In genomic region chr14:37924622-37925021, GRCh38 we compare ENCODE assay signal across 13 cellular contexts.
A peak's percentile ranks its signal among the peaks of the same experiment; 100 is the strongest.
DNase-seq lines count a peak whose midpoint lies in the region; ATAC-seq and TF ChIP-seq lines count a peak whose summit lies in the region.
"Had no signal": no experiment of that assay in that cellular context is flagged by ENCODE, and none has a peak within 500 bp of the region (broad histone marks: within the 10 kb centered on the region; RNA-seq: fewer than 3 reads in every experiment).

No MANE protein-coding gene starts in this region.

- H3K79me2 ChIP-seq in GM23338 (replicated peaks; ENCODE audit: insufficient read depth), result no peaks in the 10 kb centered on the region
- no peaks in the 10 kb centered on the region for H3K79me2 ChIP-seq in Loucy (ENCODE audit: insufficient read depth, low read length)

- H3K27me3 Mint-ChIP-seq in GM23338 (ENCODE audit: insufficient read depth, low read depth, poor library complexity), result no peaks in the 10 kb centered on the region
- H3K27me3 Mint-ChIP-seq: CD8-positive, alpha-beta memory T cell had no signal

- no peaks in the 10 kb centered on the region; the same call in 2 of the 3 replicates for H3K4me1 Mint-ChIP-seq in GM23338
- H3K4me1 Mint-ChIP-seq: CD8-positive, alpha-beta memory T cell had no signal

- TF ChIP-seq EP300 in suprapubic skin (IDR thresholded peaks at IDR 0.05), result no peak

- H3K4me1 ChIP-seq in GM23338 (ENCODE audit: insufficient read depth), result no peaks in the 10 kb centered on the region
- no peaks in the 10 kb centered on the region for H3K4me1 ChIP-seq in Loucy (ENCODE audit: insufficient read depth, low read length, poor library complexity, severe bottlenecking)
- H3K4me1 ChIP-seq in suprapubic skin, result no peaks in the 10 kb centered on the region
- H3K4me1 ChIP-seq in left ventricle myocardium inferior, result no peaks in the 10 kb centered on the region
- H3K4me1 ChIP-seq: A549, Caco-2 had no signal

- H2AFZ ChIP-seq in GM23338, result no peak overlapping the region
- no peak overlapping the region for H2AFZ ChIP-seq in Loucy (ENCODE audit: low read length)
- H2AFZ ChIP-seq: GM23248 had no signal

- peaks cover 3% of the 10 kb centered on the region; the same call in 2 of the 3 replicates for H3K9me3 Mint-ChIP-seq in GM23338

- H3K4me2 ChIP-seq in GM23338 (no peak overlapping the region), Loucy (ENCODE audit: low read depth, low read length, poor library complexity, severe bottlenecking) (no peak overlapping the region)
- H3K4me2 ChIP-seq: A549 had no signal

- no peak overlapping the region for H3K4me3 Mint-ChIP-seq in GM23338
- H3K4me3 Mint-ChIP-seq: CD8-positive, alpha-beta memory T cell had no signal

- no peak for TF ChIP-seq POLR2A in suprapubic skin (IDR thresholded peaks at IDR 0.05)

- H3K27me3 ChIP-seq in GM23338 (ENCODE audit: insufficient read depth), result 0 out of 2 replicates have a peak, but pooled peaks cover 5% of the 10 kb centered on the region
- H3K27me3 ChIP-seq in Loucy (ENCODE audit: insufficient read depth, low read length, poor library complexity, severe bottlenecking), result no peaks in the 10 kb centered on the region
- H3K27me3 ChIP-seq in suprapubic skin, result no peaks in the 10 kb centered on the region
- H3K27me3 ChIP-seq in left ventricle myocardium inferior (ENCODE audit: low read depth), result no peaks in the 10 kb centered on the region

- ATAC-seq in GM23338, result peak; percentile 42; the same call in 2 of the 3 replicates
- ATAC-seq: A549, GM12878 had no signal

- H3F3A ChIP-seq in GM23338 (replicated peaks; ENCODE audit: low read depth) (no peaks in the 10 kb centered on the region), Loucy (ENCODE audit: low read depth) (no peaks in the 10 kb centered on the region)

- WGBS in suprapubic skin, result 98% methylated on average over 2 of the region's 2 CpGs

- TF ChIP-seq CTCF in GM23338 (conservative IDR thresholded peaks at IDR 0.05; ENCODE audit: low read depth in 2 of 2) (peak in 1 of 2 experiments; percentile 41; a peak in 2 of 4 replicates), Loucy (conservative IDR thresholded peaks at IDR 0.05; ENCODE audit: low read length) (0 out of 2 replicates have a peak, but pooled peaks have one; percentile 9), fibroblast of villous mesenchyme (IDR thresholded peaks at IDR 0.05; ENCODE audit: insufficient read depth, low read depth, low read length) (peak; percentile 7), suprapubic skin (IDR thresholded peaks at IDR 0.05) (no peak), left ventricle myocardium inferior (IDR thresholded peaks at IDR 0.05; ENCODE audit: borderline replicate concordance) (no peak)

- intact Hi-C loops in left ventricle myocardium inferior (cut with micrococcal nuclease), result no loop called here

- H3K4me3 ChIP-seq in GM23338 (no peak overlapping the region), Loucy (ENCODE audit: low read length, poor library complexity, severe bottlenecking) (no peak overlapping the region), fibroblast of villous mesenchyme (ENCODE audit: low read depth, low read length) (no peak overlapping the region), suprapubic skin (no peak overlapping the region), left ventricle myocardium inferior (no peak overlapping the region)
- H3K4me3 ChIP-seq: A549, GM12878, GM23248 had no signal

- H3K36me3 Mint-ChIP-seq in GM23338 (ENCODE audit: low read depth), result no peaks in the 10 kb centered on the region; the same call in 2 of the 3 replicates
- H3K36me3 Mint-ChIP-seq: CD8-positive, alpha-beta memory T cell had no signal

- no peak overlapping the region for H3K27ac ChIP-seq in GM23338 (ENCODE audit: low read depth)
- no peak overlapping the region for H3K27ac ChIP-seq in suprapubic skin
- H3K27ac ChIP-seq in left ventricle myocardium inferior (replicated peaks), result no peak overlapping the region
- H3K27ac ChIP-seq: A549, GM23248 had no signal

- no peak overlapping the region for H3K9ac ChIP-seq in Loucy (ENCODE audit: low read depth, low read length, poor library complexity, severe bottlenecking)
- H3K9ac ChIP-seq: GM23248 had no signal

- H3K36me3 ChIP-seq in GM23338 (ENCODE audit: insufficient read depth) (no peaks in the 10 kb centered on the region), Loucy (ENCODE audit: insufficient read depth, low read length) (no peaks in the 10 kb centered on the region), suprapubic skin (no peaks in the 10 kb centered on the region), left ventricle myocardium inferior (no peaks in the 10 kb centered on the region)

- H3K9me3 ChIP-seq in Loucy (ENCODE audit: insufficient read depth, low read depth, low read length), result no peaks in the 10 kb centered on the region
- H3K9me3 ChIP-seq in suprapubic skin, result no peaks in the 10 kb centered on the region
- H3K9me3 ChIP-seq in left ventricle myocardium inferior (replicated peaks), result no peaks in the 10 kb centered on the region
- H3K9me3 ChIP-seq: A549, Caco-2 had no signal

- H4K20me1 ChIP-seq in GM23338 (replicated peaks; ENCODE audit: insufficient read depth) (no peaks in the 10 kb centered on the region), Loucy (ENCODE audit: insufficient read depth, low read length, poor library complexity, severe bottlenecking) (no peaks in the 10 kb centered on the region)

- H3K9me2 ChIP-seq in GM23338 (ENCODE audit: insufficient read depth), result peaks cover 7% of the 10 kb centered on the region; the same call in 1 of the 2 replicates
- H3K9me2 ChIP-seq in Loucy (replicated peaks; ENCODE audit: low read depth, low read length), result no peaks in the 10 kb centered on the region

- DNase-seq in GM23338 (ENCODE audit: low spot score) (peak; percentile 33), fibroblast of villous mesenchyme (ENCODE audit: low read depth) (no peak), NCI-H524 treated with DMSO at 0.1 percent for 48 hours (lab: John Stamatoyannopoulos, UW) (no peak), suprapubic skin (ENCODE audit: low spot score in 2 of 2) (no peak), left ventricle myocardium inferior (no peak)
- DNase-seq: Caco-2; CD8-positive, alpha-beta memory T cell; DMS79; GM23248; H7 had no signal

- no peak overlapping the region for H3K27ac Mint-ChIP-seq in GM23338
- H3K27ac Mint-ChIP-seq: CD8-positive, alpha-beta memory T cell had no signal

TF ChIP-seq in GM23338, 12 proteins besides CTCF, POLR2A, EP300 and RAD21:
- TF ChIP-seq ZNF331 (CRISPR knock-in tag; IDR thresholded peaks at IDR 0.05; ENCODE audit: low read depth), result no peak
- TF ChIP-seq ZNF114 (CRISPR knock-in tag; IDR thresholded peaks at IDR 0.05), result no peak

Comparison
In these comparisons a context has a peak if more than half of its experiments do, and no peak if none do; other contexts are left out.
1. CTCF ChIP-seq: peak in Loucy (single experiment) and fibroblast of villous mesenchyme (single experiment); none in suprapubic skin (0 of 2) and left ventricle myocardium inferior (single experiment).